Comparison of ENCODE assay signal across 11 cellular contexts in the genomic region with DNA sequence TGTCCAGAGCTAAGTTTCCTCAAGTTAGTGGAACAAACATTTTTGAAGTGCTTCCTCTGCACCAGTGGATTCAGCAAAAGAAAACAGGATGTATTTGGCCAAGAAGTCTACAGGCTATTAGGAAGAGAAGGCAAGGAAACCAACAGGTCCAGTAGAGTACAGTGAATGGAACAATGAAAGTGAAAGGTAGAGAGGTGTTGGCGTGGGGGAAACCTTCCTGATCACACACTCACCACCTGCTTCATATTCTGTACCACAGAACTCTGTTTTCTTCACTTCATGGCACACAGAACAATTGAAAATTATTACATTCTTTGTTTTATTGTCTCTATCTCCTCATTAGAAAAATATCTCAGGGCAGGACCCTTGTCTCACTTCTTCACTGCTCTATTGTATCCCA.
"Had no signal": no experiment of that assay in that cellular context is flagged by ENCODE, and none has a peak within 500 bp of the region (broad histone marks: within the 10 kb centered on the region; RNA-seq: fewer than 3 reads in every experiment).

No MANE protein-coding gene starts in this region.

- DNase-seq: GM23248, GOT3, H7, H9, HCEC 1CT, HFFc6 had no signal

- H3K9me3 ChIP-seq: HAP-1 had no signal

- H3K36me3 ChIP-seq: HAP-1 had no signal

- H3K4me2 ChIP-seq: GM23338 had no signal

- H3K4me3 Mint-ChIP-seq: GM23338, H9, HFFc6 had no signal

- ATAC-seq: GM23338, HCT116 had no signal

- H3K27ac ChIP-seq: GM23248 had no signal

- H3K27ac Mint-ChIP-seq: GM23338, H9, HFFc6 had no signal

- FAIRE-seq: H1, H54 had no signal

- H2AFZ ChIP-seq: GM23248, GM23338 had no signal

- H3K4me3 ChIP-seq: GM23248, GM23338, HAP-1 had no signal

- H3K9ac ChIP-seq: GM23248 had no signal
